ENCODE assay signal across 24 cellular contexts in genomic region chr7:158270106-158270775, GRCh38.
A peak's percentile ranks its signal among the peaks of the same experiment; 100 is the strongest.
DNase-seq lines count a peak whose midpoint lies in the region; ATAC-seq, FAIRE-seq and TF ChIP-seq lines count a peak whose summit lies in the region.
"Had no signal": no experiment of that assay in that cellular context is flagged by ENCODE, and none has a peak within 500 bp of the region (broad histone marks: within the 10 kb centered on the region; RNA-seq: fewer than 3 reads in every experiment).

No MANE protein-coding gene starts in this region.

- FAIRE-seq in kidney (lab: Jason Lieb, UNC) = no peak
- FAIRE-seq: G401.6, GM12891, GM19239 had no signal

- peak; percentile 35 for DNase-seq in natural killer cell treated with Interleukin-12 subunit alpha and Interleukin-12 subunit beta and Interleukin-15 and Interleukin-18, amount 100 ng/mL, for 72 hours (ENCODE audit: low spot score)
- DNase-seq in natural killer cell = no peak
- DNase-seq in kidney = peak; percentile 39
- DNase-seq in posterior vena cava (ENCODE audit: low spot score) = peak; percentile 64
- peak in 1 of 2 donors; percentile 65 for DNase-seq in aorta
- DNase-seq in COLO668 (lab: John Stamatoyannopoulos, UW; ENCODE audit: unreplicated experiment) = no peak
- no peak for DNase-seq in activated CD4-positive, alpha-beta T cell treated with anti-CD3 and anti-CD28 coated beads, Interleukin-2, amount 50 U/mL, for 48 hours
- no peak for DNase-seq in activated CD4-positive, alpha-beta T cell treated with anti-CD3 and anti-CD28 coated beads for 1 hour
- DNase-seq: AML-193; Calu3; CD4-positive, CD25-positive, alpha-beta regulatory T cell; DMS79; KBM-7; NCI-H1092; NCI-H1694 treated with DMSO at 0.1 percent for 48 hours; NCI-H446; NCI-H774; SIG-M5 had no signal

- WGBS in aorta, 2 donors = 84 to 89% methylated on average over 13 of the region's 13 CpGs

- H3K9ac ChIP-seq in kidney (ENCODE audit: low read length in 2 of 2) = no peak overlapping the region

- no peak overlapping the region for H3K27ac Mint-ChIP-seq in natural killer cell treated with Interleukin-12 subunit alpha and Interleukin-12 subunit beta and Interleukin-15 and Interleukin-18, amount 100 ng/mL, for 72 hours
- H3K27ac Mint-ChIP-seq in natural killer cell = no peak overlapping the region

- H3K9me3 ChIP-seq in kidney (ENCODE audit: control insufficient read depth in 1 of 2, low read length in 2 of 2) (no peaks in the 10 kb centered on the region), aorta (ENCODE audit: control insufficient read depth, low read length) (no peaks in the 10 kb centered on the region)
- H3K9me3 ChIP-seq: Peyer's patch had no signal

- H3K27me3 Mint-ChIP-seq in natural killer cell treated with Interleukin-12 subunit alpha and Interleukin-12 subunit beta and Interleukin-15 and Interleukin-18, amount 100 ng/mL, for 72 hours = no peaks in the 10 kb centered on the region
- H3K27me3 Mint-ChIP-seq in natural killer cell (ENCODE audit: low read depth in 2 of 2) = no peaks in the 10 kb centered on the region
- H3K27me3 Mint-ChIP-seq: CD4-positive, CD25-positive, alpha-beta regulatory T cell had no signal

- H3K4me1 ChIP-seq in kidney (ENCODE audit: control insufficient read depth in 1 of 2, insufficient read depth in 1 of 2, low read depth in 1 of 2, low read length in 2 of 2) (no peaks in the 10 kb centered on the region), aorta (ENCODE audit: control insufficient read depth in 1 of 2, insufficient read depth in 2 of 2, low read length in 2 of 2) (no peaks in the 10 kb centered on the region)

- no peaks in the 10 kb centered on the region for H3K36me3 ChIP-seq in kidney (ENCODE audit: control insufficient read depth in 1 of 2, insufficient read depth in 2 of 2, low read length in 2 of 2)
- H3K36me3 ChIP-seq in aorta (ENCODE audit: control insufficient read depth in 1 of 2, insufficient read depth in 2 of 2, low read length in 1 of 2) = no peaks in the 10 kb centered on the region
- H3K36me3 ChIP-seq: Peyer's patch had no signal

- no peaks in the 10 kb centered on the region for H3K36me3 Mint-ChIP-seq in natural killer cell treated with Interleukin-12 subunit alpha and Interleukin-12 subunit beta and Interleukin-15 and Interleukin-18, amount 100 ng/mL, for 72 hours
- no peaks in the 10 kb centered on the region for H3K36me3 Mint-ChIP-seq in natural killer cell
- H3K36me3 Mint-ChIP-seq: CD4-positive, CD25-positive, alpha-beta regulatory T cell had no signal

- no peak for TF ChIP-seq CTCF in natural killer cell (IDR thresholded peaks at IDR 0.05)
- no peak for TF ChIP-seq CTCF in kidney (IDR thresholded peaks at IDR 0.05; ENCODE audit: borderline replicate concordance, extremely low read depth, insufficient read depth)

- H3K4me3 Mint-ChIP-seq in natural killer cell treated with Interleukin-12 subunit alpha and Interleukin-12 subunit beta and Interleukin-15 and Interleukin-18, amount 100 ng/mL, for 72 hours = no peak overlapping the region
- H3K4me3 Mint-ChIP-seq in natural killer cell = no peak overlapping the region
- H3K4me3 Mint-ChIP-seq: CD4-positive, CD25-positive, alpha-beta regulatory T cell had no signal

- intact Hi-C loops in natural killer cell (cut with micrococcal nuclease) = no loop called here
- intact Hi-C loops in kidney (cut with DNase I) = no loop called here
- intact Hi-C loops in posterior vena cava (cut with DNase I) = no loop called here
- intact Hi-C loops in aorta (cut with DNase I) = no loop called here

- H3K27ac ChIP-seq in kidney (ENCODE audit: low read depth in 2 of 2, low read length in 2 of 2) (no peak overlapping the region), aorta (ENCODE audit: low read depth in 1 of 2, low read length in 2 of 2) (no peak overlapping the region)
- H3K27ac ChIP-seq: HL-60 had no signal

- no peak overlapping the region for H3K4me3 ChIP-seq in kidney (ENCODE audit: low read length in 2 of 2)
- H3K4me3 ChIP-seq in aorta (ENCODE audit: low read length in 2 of 2) = no peak overlapping the region
- H3K4me3 ChIP-seq: Peyer's patch had no signal

- H3K9me3 Mint-ChIP-seq in natural killer cell treated with Interleukin-12 subunit alpha and Interleukin-12 subunit beta and Interleukin-15 and Interleukin-18, amount 100 ng/mL, for 72 hours = peaks cover 4% of the 10 kb centered on the region
- H3K9me3 Mint-ChIP-seq in natural killer cell = peaks cover 2 to 4% of the 10 kb centered on the region in 2 donors

- peak in 1 of 2 donors; percentile 30 for ATAC-seq in natural killer cell treated with Interleukin-12 subunit alpha and Interleukin-12 subunit beta and Interleukin-15 and Interleukin-18, amount 100 ng/mL, for 72 hours
- ATAC-seq in natural killer cell (no peak), aorta (ENCODE audit: low FRiP score) (peak; percentile 15)
- ATAC-seq: HCT116 had no signal

- no peaks in the 10 kb centered on the region for H3K4me1 Mint-ChIP-seq in natural killer cell treated with Interleukin-12 subunit alpha and Interleukin-12 subunit beta and Interleukin-15 and Interleukin-18, amount 100 ng/mL, for 72 hours (ENCODE audit: low read depth in 2 of 2)
- no peaks in the 10 kb centered on the region for H3K4me1 Mint-ChIP-seq in natural killer cell

- H3K27me3 ChIP-seq in aorta (ENCODE audit: control insufficient read depth in 1 of 2, insufficient read depth in 2 of 2, low read length in 1 of 2) = no peaks in the 10 kb centered on the region
- H3K27me3 ChIP-seq: Peyer's patch had no signal

Comparison
In these comparisons a context has a peak if more than half of its experiments do, and no peak if none do; other contexts are left out.
1. DNase-seq: peak in natural killer cell treated with Interleukin-12 subunit alpha and Interleukin-12 subunit beta and Interleukin-15 and Interleukin-18, amount 100 ng/mL, for 72 hours (single experiment), kidney (single experiment) and posterior vena cava (single experiment); none in natural killer cell (single experiment), COLO668 (single experiment), activated CD4-positive, alpha-beta T cell treated with anti-CD3 and anti-CD28 coated beads, Interleukin-2, amount 50 U/mL, for 48 hours (0 of 2) and activated CD4-positive, alpha-beta T cell treated with anti-CD3 and anti-CD28 coated beads for 1 hour (single experiment).